Comparison of ENCODE assay signal across 1 cellular context in the genomic region with DNA sequence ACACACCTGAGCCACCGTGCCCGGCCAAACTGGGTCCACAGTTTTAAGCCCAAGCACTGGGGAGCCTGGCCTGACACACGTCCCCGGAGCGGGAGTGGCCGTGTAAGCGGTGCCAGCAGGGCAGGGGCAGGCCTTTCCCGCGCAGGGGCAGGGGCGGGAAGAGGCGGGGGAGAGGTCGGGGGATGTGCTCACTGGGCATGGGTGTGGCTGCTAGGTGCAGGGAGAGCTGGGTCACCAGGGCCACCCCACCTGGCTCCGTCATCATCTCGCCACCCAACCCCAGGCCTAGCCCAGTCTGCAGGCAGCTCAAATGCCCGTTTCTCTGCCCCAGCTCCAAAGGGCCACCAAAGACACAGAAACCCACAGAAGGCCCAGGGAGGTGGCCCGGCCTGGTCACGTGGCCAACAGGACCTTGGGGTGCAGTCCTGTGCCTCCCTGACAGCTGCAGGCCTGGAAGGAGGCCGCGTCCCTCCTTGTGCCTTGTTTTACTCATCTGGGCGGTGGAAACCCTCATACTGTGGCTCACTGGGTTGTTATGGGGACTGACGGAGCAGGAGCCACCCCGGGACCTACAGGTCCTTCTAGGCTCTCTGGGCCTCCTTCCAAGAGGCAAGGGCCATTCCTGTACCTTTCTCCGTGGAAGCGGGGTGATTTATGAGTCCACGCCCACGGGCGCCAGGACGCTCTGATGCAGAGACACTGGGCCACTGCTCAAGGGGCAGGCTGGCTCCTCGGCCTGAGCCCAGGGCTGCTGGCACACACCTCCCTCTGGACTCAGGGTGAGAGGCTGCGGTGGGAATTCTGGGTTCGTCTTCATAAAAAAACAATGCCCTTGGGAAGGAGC.
TF ChIP-seq lines count a peak whose summit lies in the region.

No MANE protein-coding gene starts in this region.

TF ChIP-seq in K562, 482 proteins besides CTCF, POLR2A, EP300 and RAD21:
- TF ChIP-seq, protein P1, sequence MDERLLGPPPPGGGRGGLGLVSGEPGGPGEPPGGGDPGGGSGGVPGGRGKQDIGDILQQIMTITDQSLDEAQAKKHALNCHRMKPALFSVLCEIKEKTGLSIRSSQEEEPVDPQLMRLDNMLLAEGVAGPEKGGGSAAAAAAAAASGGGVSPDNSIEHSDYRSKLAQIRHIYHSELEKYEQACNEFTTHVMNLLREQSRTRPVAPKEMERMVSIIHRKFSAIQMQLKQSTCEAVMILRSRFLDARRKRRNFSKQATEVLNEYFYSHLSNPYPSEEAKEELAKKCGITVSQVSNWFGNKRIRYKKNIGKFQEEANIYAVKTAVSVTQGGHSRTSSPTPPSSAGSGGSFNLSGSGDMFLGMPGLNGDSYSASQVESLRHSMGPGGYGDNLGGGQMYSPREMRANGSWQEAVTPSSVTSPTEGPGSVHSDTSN (CRISPR knock-in tag; IDR thresholded peaks at IDR 0.05; ENCODE audit: low read depth) = 0 out of 2 replicates have a peak, but pooled peaks have one; percentile 6
- TF ChIP-seq, protein P1 (tag; conservative IDR thresholded peaks at IDR 0.05; ENCODE audit: low read depth) = no peak
- TF ChIP-seq POLR2G (IDR thresholded peaks at IDR 0.05; ENCODE audit: low read depth, low read length) = peak; percentile 65
- no peak for TF ChIP-seq RBM25 (IDR thresholded peaks at IDR 0.05; ENCODE audit: low read depth, low read length, severe bottlenecking)
- TF ChIP-seq OTX1 (CRISPR knock-in tag; IDR thresholded peaks at IDR 0.05) = no peak
